Comparison of ENCODE assay signal across 8 cellular contexts in genomic region chr12:45725631-45726593, GRCh38. TPM values are rescaled to one million over a fixed set of nuclear protein-coding genes. Genes with fewer than 3 reads are reported as not detected.
DNase-seq lines count a peak whose midpoint lies in the region; ATAC-seq and TF ChIP-seq lines count a peak whose summit lies in the region.

No MANE protein-coding gene starts in this region.

- CTCF ChIA-PET in AG04449 (lab: Yijun Ruan, JAX) = interaction anchor here (0.7 to 4.0 kb wide), 15 partner anchors 10 to 556 kb away, joined by 3 to 50 read pairs (median 5); no protein-coding TSS in a partner anchor

- DNase-seq in AG04449 (ENCODE audit: low read depth, low spot score) (no peak), GM03348 (ENCODE audit: low spot score) (peak; percentile 49), NCI-H1105 (lab: John Stamatoyannopoulos, UW) (peak; percentile 48), T1000 (lab: John Stamatoyannopoulos, UW) (peak; percentile 66), epithelial cell of esophagus (ENCODE audit: low read depth) (peak; percentile 53), naive B cell (peak; percentile 52)

- ATAC-seq in naive B cell (ENCODE audit: low read depth in 2 of 2) (no peak), GM18907 (IDR thresholded peaks at IDR 0.05; ENCODE audit: unreplicated experiment) (no peak), HG02610 (IDR thresholded peaks at IDR 0.05; ENCODE audit: unreplicated experiment) (no peak)

- H3K4me3 ChIP-seq in AG04449 (ENCODE audit: low read depth, low read length) = peak overlapping the region; percentile 78
- peak overlapping the region; percentile 81 for H3K4me3 ChIP-seq in epithelial cell of esophagus (ENCODE audit: low read length)

- H3K27ac Mint-ChIP-seq in naive B cell = peak overlapping the region; percentile 97 to 99 (median 99)

- POLR2A ChIA-PET in AG04449 (lab: Yijun Ruan, JAX) = interaction anchor here (0.8 to 1.7 kb wide), 3 partner anchors 178 to 510 kb away, joined by 3 to 8 read pairs (median 3); partner anchors contain the start of gene ANO6

- no peaks in the 10 kb centered on the region for H3K27me3 Mint-ChIP-seq in naive B cell

- peaks cover 15 to 38% (median 35%) of the 10 kb centered on the region in 3 donors for H3K4me1 Mint-ChIP-seq in naive B cell

- H3K36me3 Mint-ChIP-seq in naive B cell = peaks cover 3 to 6% of the 10 kb centered on the region in 2 donors

- TF ChIP-seq CTCF in AG04449 (IDR thresholded peaks at IDR 0.05; ENCODE audit: insufficient read depth, low read length, missing control alignments) (peak; percentile 57), epithelial cell of esophagus (IDR thresholded peaks at IDR 0.05; ENCODE audit: insufficient read depth, low read depth, low read length, missing control alignments) (peak; percentile 73)

- H3K9me3 Mint-ChIP-seq in naive B cell = no peaks in the 10 kb centered on the region

- peak overlapping the region; percentile 89 to 100 (median 98) for H3K4me3 Mint-ChIP-seq in naive B cell

RNA-seq across cellular contexts. Expression of gene ARID2, which starts 3.6 kb away (rescaled TPM):
- polyA plus RNA-seq in naive B cell (ENCODE audit: low read depth in 6 of 6) = 10 to 100 TPM in 2 of 6 donors, 1 to 10 TPM in 4; 5.7 to 14.9 (median 9.1) TPM
